ENCODE assay signal across 9 cellular contexts in genomic region chr22:23218053-23218866, GRCh38. TPM values are rescaled to one million over a fixed set of nuclear protein-coding genes. Genes with fewer than 3 reads are reported as not detected.
DNase-seq lines count a peak whose midpoint lies in the region; ATAC-seq and TF ChIP-seq lines count a peak whose summit lies in the region.
"Had no signal": no experiment of that assay in that cellular context is flagged by ENCODE, and none has a peak within 500 bp of the region (broad histone marks: within the 10 kb centered on the region; RNA-seq: fewer than 3 reads in every experiment).

No MANE protein-coding gene starts in this region.

- peaks cover 6% of the 10 kb centered on the region for H3F3A ChIP-seq in neural progenitor cell (ENCODE audit: low read depth)

- H3K27ac ChIP-seq in BLaER1 = peak overlapping the region; percentile 85
- H3K27ac ChIP-seq in neural progenitor cell = no peak overlapping the region

- H4K20me1 ChIP-seq in BLaER1 = peaks cover 100% of the 10 kb centered on the region
- peaks cover 100% of the 10 kb centered on the region for H4K20me1 ChIP-seq in neural progenitor cell (ENCODE audit: low read depth)

- TF ChIP-seq CTCF in neural progenitor cell (IDR thresholded peaks at IDR 0.05) = no peak

- peak overlapping the region; percentile 76 for H3K9ac ChIP-seq in BLaER1
- H3K9ac ChIP-seq in neural progenitor cell = no peak overlapping the region

- no peaks in the 10 kb centered on the region for H3K9me3 Mint-ChIP-seq in dendritic cell treated with granulocyte-macrophage colony-stimulating factor and Interleukin-4, amounts not matched to agents 40 ng/mL and 50 ng/mL, for 4 days
- no peaks in the 10 kb centered on the region for H3K9me3 Mint-ChIP-seq in neural progenitor cell

- H2AFZ ChIP-seq in neural progenitor cell (replicated peaks) = no peak overlapping the region

- H3K9me3 ChIP-seq in BLaER1 (no peaks in the 10 kb centered on the region), neural progenitor cell (ENCODE audit: low read depth) (no peaks in the 10 kb centered on the region)

- intact Hi-C loops in dendritic cell treated with granulocyte-macrophage colony-stimulating factor and Interleukin-4, amounts not matched to agents 40 ng/mL and 50 ng/mL, for 4 days (cut with micrococcal nuclease) = no loop called here

- H3K4me1 ChIP-seq in BLaER1 (peaks cover 100% of the 10 kb centered on the region), neural progenitor cell (peaks cover 27% of the 10 kb centered on the region)

- H3K36me3 Mint-ChIP-seq in dendritic cell treated with granulocyte-macrophage colony-stimulating factor and Interleukin-4, amounts not matched to agents 40 ng/mL and 50 ng/mL, for 4 days (ENCODE audit: low read depth) = no peaks in the 10 kb centered on the region
- no peaks in the 10 kb centered on the region for H3K36me3 Mint-ChIP-seq in neural progenitor cell

- peak overlapping the region; percentile 74 for H3K4me3 Mint-ChIP-seq in dendritic cell treated with granulocyte-macrophage colony-stimulating factor and Interleukin-4, amounts not matched to agents 40 ng/mL and 50 ng/mL, for 4 days
- H3K4me3 Mint-ChIP-seq in neural progenitor cell = peak overlapping the region; percentile 67

- no peaks in the 10 kb centered on the region for H3K27me3 Mint-ChIP-seq in dendritic cell treated with granulocyte-macrophage colony-stimulating factor and Interleukin-4, amounts not matched to agents 40 ng/mL and 50 ng/mL, for 4 days
- peaks cover 2% of the 10 kb centered on the region for H3K27me3 Mint-ChIP-seq in neural progenitor cell (ENCODE audit: insufficient read depth, low read depth)

- peak overlapping the region; percentile 63 for H3K4me3 ChIP-seq in BLaER1
- H3K4me3 ChIP-seq in neural progenitor cell = no peak overlapping the region

- H3K27ac Mint-ChIP-seq in dendritic cell treated with granulocyte-macrophage colony-stimulating factor and Interleukin-4, amounts not matched to agents 40 ng/mL and 50 ng/mL, for 4 days = peak overlapping the region; percentile 84
- peak overlapping the region; percentile 87 for H3K27ac Mint-ChIP-seq in neural progenitor cell

- H3K27me3 ChIP-seq in BLaER1 (no peaks in the 10 kb centered on the region), neural progenitor cell (no peaks in the 10 kb centered on the region)

- H3K36me3 ChIP-seq in BLaER1 (peaks cover 30% of the 10 kb centered on the region), neural progenitor cell (no peaks in the 10 kb centered on the region)

- H3K79me2 ChIP-seq in neural progenitor cell (ENCODE audit: low read depth) = peaks cover 100% of the 10 kb centered on the region

- no peak for TF ChIP-seq EP300 in Ishikawa (IDR thresholded peaks at IDR 0.05; ENCODE audit: borderline replicate concordance)

- TF ChIP-seq RAD21 in Ishikawa (IDR thresholded peaks at IDR 0.05; ENCODE audit: low read depth) = no peak

- DNase-seq in neural progenitor cell (ENCODE audit: low spot score) (no peak), MV-4-11 (lab: John Stamatoyannopoulos, UW) (no peak)
- DNase-seq: NCI-H2107 had no signal

- H3K4me2 ChIP-seq in BLaER1 (peak overlapping the region; percentile 97), neural progenitor cell (peak overlapping the region; percentile 28)

- peaks cover 99% of the 10 kb centered on the region for H3K4me1 Mint-ChIP-seq in dendritic cell treated with granulocyte-macrophage colony-stimulating factor and Interleukin-4, amounts not matched to agents 40 ng/mL and 50 ng/mL, for 4 days (ENCODE audit: low read depth)
- peaks cover 63% of the 10 kb centered on the region for H3K4me1 Mint-ChIP-seq in neural progenitor cell

- no peak for ATAC-seq in HG02852 (IDR thresholded peaks at IDR 0.05; ENCODE audit: unreplicated experiment)
- ATAC-seq in GM18502 (IDR thresholded peaks at IDR 0.05; ENCODE audit: poor library complexity, unreplicated experiment) = no peak
- no peak for ATAC-seq in GM19035 (IDR thresholded peaks at IDR 0.05; ENCODE audit: unreplicated experiment)

TF ChIP-seq in Ishikawa, 13 proteins besides CTCF, POLR2A, EP300 and RAD21:
- no peak for TF ChIP-seq MAX (IDR thresholded peaks at IDR 0.05)
- TF ChIP-seq TEAD4 (IDR thresholded peaks at IDR 0.05) = 0 out of 2 replicates have a peak, but pooled peaks have one; percentile 21
- no peak for TF ChIP-seq YY1 (IDR thresholded peaks at IDR 0.05; ENCODE audit: low read depth)

RNA-seq across cellular contexts. Expression of gene BCR, which starts 38.0 kb away (rescaled TPM):
- 35.5 and 36.0 TPM in 2 replicates for total RNA-seq in neural progenitor cell (ENCODE audit: low replicate concordance)
